ENCODE assay signal across 12 cellular contexts in genomic region chr20:2504803-2505202, GRCh38. TPM values are rescaled to one million over a fixed set of nuclear protein-coding genes. Genes with fewer than 3 reads are reported as not detected.
"Had no signal": no experiment of that assay in that cellular context is flagged by ENCODE, and none has a peak within 500 bp of the region (broad histone marks: within the 10 kb centered on the region; RNA-seq: fewer than 3 reads in every experiment).

No MANE protein-coding gene starts in this region.

RNA-seq across cellular contexts. Expression of gene TMC2, which starts 31.6 kb away (rescaled TPM):
- total RNA-seq: hepatocyte, kidney, kidney epithelial cell, left colon, left lobe of liver, left ventricle myocardium inferior, liver, lung microvascular endothelial cell, mammary epithelial cell, mononuclear cell, myocyte had no signal
- polyA plus RNA-seq: hepatocyte, keratinocyte, liver, mammary epithelial cell had no signal
